In genomic region chr11:101583180-101584128, GRCh38 we compare ENCODE assay signal across 10 cellular contexts. TPM values are rescaled to one million over a fixed set of nuclear protein-coding genes. Genes with fewer than 3 reads are reported as not detected.
DNase-seq lines count a peak whose midpoint lies in the region; ATAC-seq, FAIRE-seq and TF ChIP-seq lines count a peak whose summit lies in the region.
"Had no signal": no experiment of that assay in that cellular context is flagged by ENCODE, and none has a peak within 500 bp of the region (broad histone marks: within the 10 kb centered on the region; RNA-seq: fewer than 3 reads in every experiment).

Gene TRPC6 (minus strand): TSS chr11:101584007. CDS start chr11:101583503, 504 bp downstream.

- H3K27ac ChIP-seq in esophagus squamous epithelium, result peak within 1 kb of the TSS; percentile 74 to 87 (median 82)

- TF ChIP-seq CTCF in esophagus squamous epithelium (IDR thresholded peaks at IDR 0.05), result no peak

- no peaks in the 10 kb centered on the region for H3K9me3 ChIP-seq in esophagus squamous epithelium
- H3K9me3 ChIP-seq: HAP-1 had no signal

- intact Hi-C loops in esophagus squamous epithelium (cut with DNase I), result no loop called here

- ATAC-seq in GM21737 (IDR thresholded peaks at IDR 0.05; ENCODE audit: unreplicated experiment), result no peak

- WGBS in esophagus squamous epithelium, 2 donors, result 4 to 12% methylated on average over 24 to 27 of the region's 83 CpGs

- no peaks in the 10 kb centered on the region for H3K36me3 ChIP-seq in esophagus squamous epithelium
- H3K36me3 ChIP-seq: HAP-1 had no signal

- H3K4me3 ChIP-seq in esophagus squamous epithelium, result peak within 1 kb of the TSS; percentile 50 to 78 (median 59)
- H3K4me3 ChIP-seq: HAP-1 had no signal

- peak in 2 of 4 donors; percentile 16 to 39 for TF ChIP-seq POLR2A in esophagus squamous epithelium (IDR thresholded peaks at IDR 0.05)

- H3K4me1 ChIP-seq in esophagus squamous epithelium, result peaks cover 0 to 22% (median 8%) of the 10 kb centered on the region in 3 donors
- H3K4me1 ChIP-seq: HAP-1 had no signal

- FAIRE-seq in urothelium cell line (lab: Jason Lieb, UNC), result no peak

- peak; percentile 2 for DNase-seq in NCI-H510A treated with DMSO at 0.1 percent for 48 hours (lab: John Stamatoyannopoulos, UW)
- no peak for DNase-seq in NCI-H510A (lab: John Stamatoyannopoulos, UW)
- no peak for DNase-seq in esophagus squamous epithelium (lab: John Stamatoyannopoulos, UW)
- peak; percentile 29 for DNase-seq in mucosa of gallbladder (ENCODE audit: low spot score)
- peak; percentile 59 for DNase-seq in urothelium cell line (ENCODE audit: low spot score)
- no peak for DNase-seq in activated effector memory CD4-positive, alpha-beta T cell treated with anti-CD3 and anti-CD28 coated beads, Interleukin-2, amount 50 U/mL, for 16 hours
- no peak for DNase-seq in AML-193 (lab: John Stamatoyannopoulos, UW)
- DNase-seq: NCI-H2171 treated with DMSO at 0.1 percent for 48 hours had no signal

- H3K27me3 ChIP-seq in esophagus squamous epithelium, result peaks cover 0 to 40% (median 0%) of the 10 kb centered on the region in 4 donors

RNA-seq across cellular contexts. Expression of gene TRPC6, which starts in this region (rescaled TPM):
- total RNA-seq in esophagus squamous epithelium (10 to 100 TPM in 1 of 4 donors, 1 to 10 TPM in 3; 1.2 to 15.4 (median 1.6) TPM), mucosa of gallbladder (1.5 TPM)

Comparison
In these comparisons a context has a peak if more than half of its experiments do, and no peak if none do; other contexts are left out.
1. DNase-seq: peak in NCI-H510A treated with DMSO at 0.1 percent for 48 hours (single experiment), mucosa of gallbladder (single experiment) and urothelium cell line (single experiment); none in NCI-H510A (single experiment), esophagus squamous epithelium (single experiment), activated effector memory CD4-positive, alpha-beta T cell treated with anti-CD3 and anti-CD28 coated beads, Interleukin-2, amount 50 U/mL, for 16 hours (single experiment) and AML-193 (0 of 2).